Comparison of ENCODE assay signal across 18 cellular contexts in genomic region chr5:22504411-22504810, GRCh38.
DNase-seq lines count a peak whose midpoint lies in the region; ATAC-seq and TF ChIP-seq lines count a peak whose summit lies in the region.
"Had no signal": no experiment of that assay in that cellular context is flagged by ENCODE, and none has a peak within 500 bp of the region (broad histone marks: within the 10 kb centered on the region; RNA-seq: fewer than 3 reads in every experiment).

No MANE protein-coding gene starts in this region.

- H3K36me3 ChIP-seq in WERI-Rb-1: no peaks in the 10 kb centered on the region
- no peaks in the 10 kb centered on the region for H3K36me3 ChIP-seq in neuronal stem cell (replicated peaks in 1 of 2; ENCODE audit: control insufficient read depth in 2 of 2, insufficient read depth in 2 of 2, low read length in 2 of 2)
- H3K36me3 ChIP-seq in CD8-positive, alpha-beta T cell (ENCODE audit: insufficient read depth, low read length): no peaks in the 10 kb centered on the region
- H3K36me3 ChIP-seq: BLaER1 treated with 17β-estradiol and CSF1 and Interleukin-3, amounts not matched to agents 10 nM and 100 nM had no signal

- ATAC-seq in CD8-positive, alpha-beta T cell: no peak

- H3K23ac ChIP-seq in neuronal stem cell (ENCODE audit: low read depth, low read length, poor library complexity): no peak overlapping the region

- H2BK15ac ChIP-seq in neuronal stem cell (ENCODE audit: low read length): no peak overlapping the region

- no peaks in the 10 kb centered on the region for H3K79me1 ChIP-seq in neuronal stem cell (ENCODE audit: low read depth, low read length)

- H3K9me3 Mint-ChIP-seq in CD8-positive, alpha-beta T cell: peaks cover 9% of the 10 kb centered on the region

- H3K36me3 Mint-ChIP-seq in CD8-positive, alpha-beta T cell: no peaks in the 10 kb centered on the region
- H3K36me3 Mint-ChIP-seq: CD8-positive, alpha-beta memory T cell had no signal

- H2BK12ac ChIP-seq in neuronal stem cell (ENCODE audit: low read length): no peak overlapping the region

- H3K27ac Mint-ChIP-seq in CD8-positive, alpha-beta T cell: no peak overlapping the region
- H3K27ac Mint-ChIP-seq: B cell; CD8-positive, alpha-beta memory T cell had no signal

- DNase-seq in D341Med (ENCODE audit: low spot score) (peak; percentile 25), NCI-H69 (lab: John Stamatoyannopoulos, UW) (peak; percentile 92), WERI-Rb-1 (peak; percentile 66), neuronal stem cell (ENCODE audit: low spot score) (no peak), NCI-H345 (lab: John Stamatoyannopoulos, UW) (no peak), hepatic stellate cell (ENCODE audit: low spot score) (no peak)
- DNase-seq in CD8-positive, alpha-beta T cell: no peak
- DNase-seq: 8988T; CD8-positive, alpha-beta memory T cell; COR-L47; DMS153; DMS79; GDM1; GM23248; HCEC 1CT had no signal

- peak overlapping the region; percentile 41 for H2AFZ ChIP-seq in neuronal stem cell (ENCODE audit: low read length)
- H2AFZ ChIP-seq: GM23248 had no signal

- no peak overlapping the region for H3K14ac ChIP-seq in neuronal stem cell (ENCODE audit: low read length)

- no peaks in the 10 kb centered on the region for H3K4me1 Mint-ChIP-seq in CD8-positive, alpha-beta T cell (ENCODE audit: low read depth)
- H3K4me1 Mint-ChIP-seq: B cell; CD8-positive, alpha-beta memory T cell had no signal

- H2AK5ac ChIP-seq in neuronal stem cell (ENCODE audit: low read depth, low read length): no peak overlapping the region

- intact Hi-C loops in CD8-positive, alpha-beta T cell (cut with DNase I, micrococcal nuclease): no loop called here

- no peak overlapping the region for H3K4me3 Mint-ChIP-seq in CD8-positive, alpha-beta T cell
- H3K4me3 Mint-ChIP-seq: B cell; CD8-positive, alpha-beta memory T cell had no signal

- POLR2A ChIA-PET in CD8-positive, alpha-beta T cell (lab: Charles Lee): interaction anchor here (0.6 kb wide), 1 partner anchor 9 kb away, joined by 3 read pairs; no protein-coding TSS in a partner anchor

- H2BK5ac ChIP-seq in neuronal stem cell (ENCODE audit: low read length): no peak overlapping the region

- H3K4ac ChIP-seq in neuronal stem cell (ENCODE audit: low read length): no peak overlapping the region

- no peak for TF ChIP-seq CTCF in WERI-Rb-1 (IDR thresholded peaks at IDR 0.05; ENCODE audit: low read depth, low read length)
- TF ChIP-seq CTCF in CD8-positive, alpha-beta T cell (IDR thresholded peaks at IDR 0.05): no peak

- H3K18ac ChIP-seq in neuronal stem cell (ENCODE audit: low read length): no peak overlapping the region

- no peak overlapping the region for H3K4me2 ChIP-seq in neuronal stem cell (ENCODE audit: insufficient read depth, low read length, poor library complexity, severe bottlenecking)
- H3K4me2 ChIP-seq: BLaER1 treated with 17β-estradiol and CSF1 and Interleukin-3, amounts not matched to agents 10 nM and 100 nM had no signal

- CTCF ChIA-PET in CD8-positive, alpha-beta T cell (lab: Charles Lee): no interaction called here

- H3K27me3 ChIP-seq in WERI-Rb-1 (ENCODE audit: insufficient read depth, low read depth, severe bottlenecking) (no peaks in the 10 kb centered on the region), neuronal stem cell (ENCODE audit: control insufficient read depth in 3 of 3, insufficient read depth in 3 of 3, low read depth in 1 of 3, low read length in 3 of 3) (no peaks in the 10 kb centered on the region)
- H3K27me3 ChIP-seq in CD8-positive, alpha-beta T cell (ENCODE audit: insufficient read depth, low read length): no peaks in the 10 kb centered on the region
- H3K27me3 ChIP-seq: BLaER1 treated with 17β-estradiol and CSF1 and Interleukin-3, amounts not matched to agents 10 nM and 100 nM had no signal

- H3K4me3 ChIP-seq in WERI-Rb-1 (ENCODE audit: low read depth, low read length) (peak overlapping the region; percentile 10), neuronal stem cell (ENCODE audit: low read length in 2 of 2) (no peak overlapping the region)
- H3K4me3 ChIP-seq in CD8-positive, alpha-beta T cell (ENCODE audit: low read depth, low read length): no peak overlapping the region
- H3K4me3 ChIP-seq: BLaER1 treated with 17β-estradiol and CSF1 and Interleukin-3, amounts not matched to agents 10 nM and 100 nM; GM23248 had no signal

- H3K4me1 ChIP-seq in neuronal stem cell (ENCODE audit: control insufficient read depth in 2 of 2, insufficient read depth in 1 of 2, low read depth in 1 of 2, low read length in 2 of 2): no peaks in the 10 kb centered on the region
- H3K4me1 ChIP-seq in CD8-positive, alpha-beta T cell (ENCODE audit: insufficient read depth, low read length): no peaks in the 10 kb centered on the region
- H3K4me1 ChIP-seq: BLaER1 treated with 17β-estradiol and CSF1 and Interleukin-3, amounts not matched to agents 10 nM and 100 nM had no signal

- H3K27me3 Mint-ChIP-seq in CD8-positive, alpha-beta T cell (ENCODE audit: low read depth): no peaks in the 10 kb centered on the region
- H3K27me3 Mint-ChIP-seq: B cell; CD8-positive, alpha-beta memory T cell had no signal

- H4K8ac ChIP-seq in neuronal stem cell (ENCODE audit: low read depth, low read length): no peak overlapping the region

- H3K9me3 ChIP-seq in WERI-Rb-1 (ENCODE audit: severe bottlenecking): peaks cover 8% of the 10 kb centered on the region
- no peaks in the 10 kb centered on the region for H3K9me3 ChIP-seq in neuronal stem cell (replicated peaks in 1 of 2; ENCODE audit: control insufficient read depth in 2 of 2, insufficient read depth in 1 of 2, low read depth in 1 of 2, low read length in 2 of 2)
- no peaks in the 10 kb centered on the region for H3K9me3 ChIP-seq in CD8-positive, alpha-beta T cell (ENCODE audit: low read length)

- H3K27ac ChIP-seq in WERI-Rb-1 (peak overlapping the region; percentile 76), neuronal stem cell (replicated peaks; ENCODE audit: low read length) (no peak overlapping the region)
- no peak overlapping the region for H3K27ac ChIP-seq in CD8-positive, alpha-beta T cell (ENCODE audit: low read depth, low read length)
- H3K27ac ChIP-seq: BLaER1 treated with 17β-estradiol and CSF1 and Interleukin-3, amounts not matched to agents 10 nM and 100 nM; GM23248; HL-60 had no signal

- H4K91ac ChIP-seq in neuronal stem cell (ENCODE audit: low read depth, low read length, poor library complexity): no peak overlapping the region

- no peak overlapping the region for H2BK120ac ChIP-seq in neuronal stem cell (ENCODE audit: low read depth, low read length)

- no peak overlapping the region for H3K9ac ChIP-seq in neuronal stem cell (ENCODE audit: low read depth, low read length, poor library complexity)
- H3K9ac ChIP-seq: BLaER1 treated with 17β-estradiol and CSF1 and Interleukin-3, amounts not matched to agents 10 nM and 100 nM; GM23248 had no signal

- no CpG with 5 or more reads among the region's 3 CpGs for WGBS in neuronal stem cell (ENCODE audit: extremely low coverage in 2 of 2, insufficient read length in 2 of 2, insufficient replicate concordance in 1 of 2), 2 donors

Comparison
In these comparisons a context has a peak if more than half of its experiments do, and no peak if none do; other contexts are left out.
1. DNase-seq: peak in D341Med (single experiment), NCI-H69 (single experiment) and WERI-Rb-1 (single experiment); none in neuronal stem cell (single experiment), CD8-positive, alpha-beta T cell (0 of 7), NCI-H345 (single experiment) and hepatic stellate cell (single experiment).